1 cellular context compared by ENCODE assay signal in the genomic region with DNA sequence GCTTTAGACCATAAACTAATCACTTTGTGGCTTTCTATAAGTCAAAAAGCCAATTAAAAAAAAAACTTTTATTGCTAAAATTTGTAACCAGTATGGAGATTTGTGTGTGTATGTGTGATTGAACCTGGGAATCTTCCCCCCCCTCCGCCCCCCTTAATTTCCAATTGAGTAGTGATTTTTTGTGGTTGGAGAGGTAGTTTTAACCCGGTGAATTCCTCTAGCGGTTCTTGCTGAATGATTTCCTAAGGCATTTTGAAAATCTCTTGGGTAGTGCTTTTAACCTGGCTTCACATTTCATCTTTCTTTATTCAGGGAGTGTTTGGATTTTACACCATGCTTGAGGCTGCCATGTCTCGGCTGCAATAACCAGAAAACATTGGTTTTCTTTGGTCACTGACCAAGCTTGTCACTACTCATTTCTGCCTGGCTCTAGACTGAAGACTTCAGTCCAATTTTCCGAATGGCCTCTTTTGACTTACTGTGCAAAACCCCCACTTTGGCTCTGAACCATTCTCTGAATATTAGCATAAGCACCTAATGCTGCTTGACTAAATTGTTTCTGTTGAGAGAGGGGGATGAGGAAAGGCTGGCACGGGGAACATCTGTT.
TF ChIP-seq lines count a peak whose summit lies in the region.

No MANE protein-coding gene starts in this region.

TF ChIP-seq in GM23338, 12 proteins besides CTCF, POLR2A, EP300 and RAD21 (continued from another document):
- TF ChIP-seq, protein P1, sequence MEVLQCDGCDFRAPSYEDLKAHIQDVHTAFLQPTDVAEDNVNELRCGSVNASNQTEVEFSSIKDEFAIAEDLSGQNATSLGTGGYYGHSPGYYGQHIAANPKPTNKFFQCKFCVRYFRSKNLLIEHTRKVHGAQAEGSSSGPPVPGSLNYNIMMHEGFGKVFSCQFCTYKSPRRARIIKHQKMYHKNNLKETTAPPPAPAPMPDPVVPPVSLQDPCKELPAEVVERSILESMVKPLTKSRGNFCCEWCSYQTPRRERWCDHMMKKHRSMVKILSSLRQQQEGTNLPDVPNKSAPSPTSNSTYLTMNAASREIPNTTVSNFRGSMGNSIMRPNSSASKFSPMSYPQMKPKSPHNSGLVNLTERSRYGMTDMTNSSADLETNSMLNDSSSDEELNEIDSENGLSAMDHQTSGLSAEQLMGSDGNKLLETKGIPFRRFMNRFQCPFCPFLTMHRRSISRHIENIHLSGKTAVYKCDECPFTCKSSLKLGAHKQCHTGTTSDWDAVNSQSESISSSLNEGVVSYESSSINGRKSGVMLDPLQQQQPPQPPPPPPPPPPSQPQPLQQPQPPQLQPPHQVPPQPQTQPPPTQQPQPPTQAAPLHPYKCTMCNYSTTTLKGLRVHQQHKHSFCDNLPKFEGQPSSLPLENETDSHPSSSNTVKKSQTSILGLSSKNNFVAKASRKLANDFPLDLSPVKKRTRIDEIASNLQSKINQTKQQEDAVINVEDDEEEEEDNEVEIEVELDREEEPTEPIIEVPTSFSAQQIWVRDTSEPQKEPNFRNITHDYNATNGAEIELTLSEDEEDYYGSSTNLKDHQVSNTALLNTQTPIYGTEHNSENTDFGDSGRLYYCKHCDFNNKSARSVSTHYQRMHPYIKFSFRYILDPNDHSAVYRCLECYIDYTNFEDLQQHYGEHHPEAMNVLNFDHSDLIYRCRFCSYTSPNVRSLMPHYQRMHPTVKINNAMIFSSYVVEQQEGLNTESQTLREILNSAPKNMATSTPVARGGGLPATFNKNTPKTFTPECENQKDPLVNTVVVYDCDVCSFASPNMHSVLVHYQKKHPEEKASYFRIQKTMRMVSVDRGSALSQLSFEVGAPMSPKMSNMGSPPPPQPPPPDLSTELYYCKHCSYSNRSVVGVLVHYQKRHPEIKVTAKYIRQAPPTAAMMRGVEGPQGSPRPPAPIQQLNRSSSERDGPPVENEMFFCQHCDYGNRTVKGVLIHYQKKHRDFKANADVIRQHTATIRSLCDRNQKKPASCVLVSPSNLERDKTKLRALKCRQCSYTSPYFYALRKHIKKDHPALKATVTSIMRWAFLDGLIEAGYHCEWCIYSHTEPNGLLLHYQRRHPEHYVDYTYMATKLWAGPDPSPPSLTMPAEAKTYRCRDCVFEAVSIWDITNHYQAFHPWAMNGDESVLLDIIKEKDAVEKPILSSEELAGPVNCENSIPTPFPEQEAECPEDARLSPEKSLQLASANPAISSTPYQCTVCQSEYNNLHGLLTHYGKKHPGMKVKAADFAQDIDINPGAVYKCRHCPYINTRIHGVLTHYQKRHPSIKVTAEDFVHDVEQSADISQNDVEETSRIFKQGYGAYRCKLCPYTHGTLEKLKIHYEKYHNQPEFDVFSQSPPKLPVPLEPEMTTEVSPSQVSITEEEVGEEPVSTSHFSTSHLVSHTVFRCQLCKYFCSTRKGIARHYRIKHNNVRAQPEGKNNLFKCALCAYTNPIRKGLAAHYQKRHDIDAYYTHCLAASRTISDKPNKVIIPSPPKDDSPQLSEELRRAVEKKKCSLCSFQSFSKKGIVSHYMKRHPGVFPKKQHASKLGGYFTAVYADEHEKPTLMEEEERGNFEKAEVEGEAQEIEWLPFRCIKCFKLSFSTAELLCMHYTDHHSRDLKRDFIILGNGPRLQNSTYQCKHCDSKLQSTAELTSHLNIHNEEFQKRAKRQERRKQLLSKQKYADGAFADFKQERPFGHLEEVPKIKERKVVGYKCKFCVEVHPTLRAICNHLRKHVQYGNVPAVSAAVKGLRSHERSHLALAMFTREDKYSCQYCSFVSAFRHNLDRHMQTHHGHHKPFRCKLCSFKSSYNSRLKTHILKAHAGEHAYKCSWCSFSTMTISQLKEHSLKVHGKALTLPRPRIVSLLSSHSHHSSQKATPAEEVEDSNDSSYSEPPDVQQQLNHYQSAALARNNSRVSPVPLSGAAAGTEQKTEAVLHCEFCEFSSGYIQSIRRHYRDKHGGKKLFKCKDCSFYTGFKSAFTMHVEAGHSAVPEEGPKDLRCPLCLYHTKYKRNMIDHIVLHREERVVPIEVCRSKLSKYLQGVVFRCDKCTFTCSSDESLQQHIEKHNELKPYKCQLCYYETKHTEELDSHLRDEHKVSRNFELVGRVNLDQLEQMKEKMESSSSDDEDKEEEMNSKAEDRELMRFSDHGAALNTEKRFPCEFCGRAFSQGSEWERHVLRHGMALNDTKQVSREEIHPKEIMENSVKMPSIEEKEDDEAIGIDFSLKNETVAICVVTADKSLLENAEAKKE (CRISPR knock-in tag; IDR thresholded peaks at IDR 0.05), result no peak
- no peak for TF ChIP-seq NANOG (IDR thresholded peaks at IDR 0.05; ENCODE audit: borderline replicate concordance)
- TF ChIP-seq EZH2phosphoT487 (IDR thresholded peaks at IDR 0.05; ENCODE audit: unreplicated experiment), result no peak
- no peak for TF ChIP-seq ZNF331 (CRISPR knock-in tag; IDR thresholded peaks at IDR 0.05; ENCODE audit: low read depth)
- no peak for TF ChIP-seq EZH2 (IDR thresholded peaks at IDR 0.05; ENCODE audit: low read depth, unreplicated experiment)
- TF ChIP-seq, protein P2, sequence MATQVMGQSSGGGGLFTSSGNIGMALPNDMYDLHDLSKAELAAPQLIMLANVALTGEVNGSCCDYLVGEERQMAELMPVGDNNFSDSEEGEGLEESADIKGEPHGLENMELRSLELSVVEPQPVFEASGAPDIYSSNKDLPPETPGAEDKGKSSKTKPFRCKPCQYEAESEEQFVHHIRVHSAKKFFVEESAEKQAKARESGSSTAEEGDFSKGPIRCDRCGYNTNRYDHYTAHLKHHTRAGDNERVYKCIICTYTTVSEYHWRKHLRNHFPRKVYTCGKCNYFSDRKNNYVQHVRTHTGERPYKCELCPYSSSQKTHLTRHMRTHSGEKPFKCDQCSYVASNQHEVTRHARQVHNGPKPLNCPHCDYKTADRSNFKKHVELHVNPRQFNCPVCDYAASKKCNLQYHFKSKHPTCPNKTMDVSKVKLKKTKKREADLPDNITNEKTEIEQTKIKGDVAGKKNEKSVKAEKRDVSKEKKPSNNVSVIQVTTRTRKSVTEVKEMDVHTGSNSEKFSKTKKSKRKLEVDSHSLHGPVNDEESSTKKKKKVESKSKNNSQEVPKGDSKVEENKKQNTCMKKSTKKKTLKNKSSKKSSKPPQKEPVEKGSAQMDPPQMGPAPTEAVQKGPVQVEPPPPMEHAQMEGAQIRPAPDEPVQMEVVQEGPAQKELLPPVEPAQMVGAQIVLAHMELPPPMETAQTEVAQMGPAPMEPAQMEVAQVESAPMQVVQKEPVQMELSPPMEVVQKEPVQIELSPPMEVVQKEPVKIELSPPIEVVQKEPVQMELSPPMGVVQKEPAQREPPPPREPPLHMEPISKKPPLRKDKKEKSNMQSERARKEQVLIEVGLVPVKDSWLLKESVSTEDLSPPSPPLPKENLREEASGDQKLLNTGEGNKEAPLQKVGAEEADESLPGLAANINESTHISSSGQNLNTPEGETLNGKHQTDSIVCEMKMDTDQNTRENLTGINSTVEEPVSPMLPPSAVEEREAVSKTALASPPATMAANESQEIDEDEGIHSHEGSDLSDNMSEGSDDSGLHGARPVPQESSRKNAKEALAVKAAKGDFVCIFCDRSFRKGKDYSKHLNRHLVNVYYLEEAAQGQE (IDR thresholded peaks at IDR 0.05; ENCODE audit: unreplicated experiment), result no peak
- TF ChIP-seq, protein P3, sequence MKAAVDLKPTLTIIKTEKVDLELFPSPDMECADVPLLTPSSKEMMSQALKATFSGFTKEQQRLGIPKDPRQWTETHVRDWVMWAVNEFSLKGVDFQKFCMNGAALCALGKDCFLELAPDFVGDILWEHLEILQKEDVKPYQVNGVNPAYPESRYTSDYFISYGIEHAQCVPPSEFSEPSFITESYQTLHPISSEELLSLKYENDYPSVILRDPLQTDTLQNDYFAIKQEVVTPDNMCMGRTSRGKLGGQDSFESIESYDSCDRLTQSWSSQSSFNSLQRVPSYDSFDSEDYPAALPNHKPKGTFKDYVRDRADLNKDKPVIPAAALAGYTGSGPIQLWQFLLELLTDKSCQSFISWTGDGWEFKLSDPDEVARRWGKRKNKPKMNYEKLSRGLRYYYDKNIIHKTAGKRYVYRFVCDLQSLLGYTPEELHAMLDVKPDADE (IDR thresholded peaks at IDR 0.05), result no peak
- TF ChIP-seq CREB1 (CRISPR knock-in tag; IDR thresholded peaks at IDR 0.05; ENCODE audit: low read depth), result no peak
- no peak for TF ChIP-seq POLR2AphosphoS5 (IDR thresholded peaks at IDR 0.05; ENCODE audit: low read depth)
